1 cellular context compared by ENCODE assay signal in genomic region chr6:52286798-52287432, GRCh38.
TF ChIP-seq lines count a peak whose summit lies in the region.

No MANE protein-coding gene starts in this region.

TF ChIP-seq in HCT116, 20 proteins besides CTCF, POLR2A, EP300 and RAD21:
- no peak for TF ChIP-seq ZBTB33 (IDR thresholded peaks at IDR 0.05; ENCODE audit: extremely low read depth, insufficient replicate concordance, low read length)
- TF ChIP-seq EZH2 (IDR thresholded peaks at IDR 0.05): no peak
- peak; percentile 15; the same call in 1 of the 2 replicates for TF ChIP-seq SP1 (IDR thresholded peaks at IDR 0.05; ENCODE audit: low read depth)
- peak; percentile 61; the same call in 1 of the 2 replicates for TF ChIP-seq CBX3 (IDR thresholded peaks at IDR 0.05; ENCODE audit: low read depth)
- TF ChIP-seq EGR1 (IDR thresholded peaks at IDR 0.05; ENCODE audit: low read depth): peak; percentile 30; the same call in 1 of the 2 replicates
- peak; percentile 60 for TF ChIP-seq ELF1 (IDR thresholded peaks at IDR 0.05; ENCODE audit: borderline replicate concordance, low read depth)
- TF ChIP-seq MAX (IDR thresholded peaks at IDR 0.05): 0 out of 2 replicates have a peak, but pooled peaks have one; percentile 15
- no peak for TF ChIP-seq ZFX (IDR thresholded peaks at IDR 0.05)
- no peak for TF ChIP-seq TCF7L2 (IDR thresholded peaks at IDR 0.05; ENCODE audit: borderline replicate concordance, extremely low read depth, insufficient read depth, insufficient read length)
- TF ChIP-seq ATF3 (IDR thresholded peaks at IDR 0.05): no peak
- peak; percentile 87 for TF ChIP-seq YY1 (IDR thresholded peaks at IDR 0.05; ENCODE audit: extremely low read depth, insufficient replicate concordance, low read depth, low read length)
- TF ChIP-seq CEBPB (IDR thresholded peaks at IDR 0.05; ENCODE audit: low read depth): peak; percentile 93
- TF ChIP-seq JUND (IDR thresholded peaks at IDR 0.05): no peak
- TF ChIP-seq POLR2AphosphoS5 (IDR thresholded peaks at IDR 0.05; ENCODE audit: low read depth, low read length): no peak
